18 cellular contexts compared by ENCODE assay signal in genomic region chr7:41938371-41938770, GRCh38.
A peak's percentile ranks its signal among the peaks of the same experiment; 100 is the strongest.
DNase-seq lines count a peak whose midpoint lies in the region; ATAC-seq and TF ChIP-seq lines count a peak whose summit lies in the region.
"Had no signal": no experiment of that assay in that cellular context is flagged by ENCODE, and none has a peak within 500 bp of the region (broad histone marks: within the 10 kb centered on the region; RNA-seq: fewer than 3 reads in every experiment).

No MANE protein-coding gene starts in this region.

- H3K27ac ChIP-seq in IMR-90 (ENCODE audit: insufficient read depth, low read length) (no peak overlapping the region), mesenchymal stem cell (ENCODE audit: low read length, poor library complexity, severe bottlenecking) (no peak overlapping the region)
- H3K27ac ChIP-seq: 22Rv1; A549; BLaER1 treated with 17β-estradiol and CSF1 and Interleukin-3, amounts not matched to agents 10 nM and 100 nM; C4-2B had no signal

- CTCF ChIA-PET in IMR-90 (lab: Yijun Ruan, JAX) = no interaction called here

- H3K4me2 ChIP-seq in IMR-90 (ENCODE audit: low read depth, low read length) = no peak overlapping the region
- H3K4me2 ChIP-seq in mesenchymal stem cell (ENCODE audit: low read length, poor library complexity, severe bottlenecking) = no peak overlapping the region
- H3K4me2 ChIP-seq: A549; BLaER1 treated with 17β-estradiol and CSF1 and Interleukin-3, amounts not matched to agents 10 nM and 100 nM had no signal

- 0 out of 2 replicates have a peak overlapping the region, but pooled peaks have one; percentile 13 for H2BK20ac ChIP-seq in IMR-90 (ENCODE audit: low read depth, low read length)

- H3K9ac ChIP-seq in IMR-90 (ENCODE audit: low read depth, low read length) = no peak overlapping the region
- H3K9ac ChIP-seq in mesenchymal stem cell (ENCODE audit: low read length) = no peak overlapping the region
- H3K9ac ChIP-seq: BLaER1 treated with 17β-estradiol and CSF1 and Interleukin-3, amounts not matched to agents 10 nM and 100 nM had no signal

- WGBS in IMR-90 (ENCODE audit: extremely low coverage in 2 of 2, insufficient read length in 1 of 2), 2 experiments = no CpG with 5 or more reads among the region's 2 CpGs
- WGBS in mesenchymal stem cell = 67% methylated on average over 1 of the region's 2 CpGs

- no peaks in the 10 kb centered on the region for H3K27me3 ChIP-seq in IMR-90 (ENCODE audit: control insufficient read depth, insufficient read depth, low read length)
- H3K27me3 ChIP-seq in mesenchymal stem cell (ENCODE audit: control insufficient read depth in 1 of 2, insufficient read depth in 1 of 2, low read length in 2 of 2) = no peaks in the 10 kb centered on the region

- H3K14ac ChIP-seq in IMR-90 (replicated peaks; ENCODE audit: low read depth, low read length) = no peak overlapping the region
- H3K14ac ChIP-seq in mesenchymal stem cell (ENCODE audit: low read length in 2 of 2) = no peak overlapping the region

- no peak for DNase-seq in IMR-90
- DNase-seq in RPMI7951 (ENCODE audit: low read depth) = peak; percentile 59
- peak; percentile 40 for DNase-seq in fibroblast of villous mesenchyme (ENCODE audit: low read depth)
- peak; percentile 64 for DNase-seq in mesenchymal stem cell
- DNase-seq in NCI-H2171 (lab: John Stamatoyannopoulos, UW) = no peak
- no peak for DNase-seq in NCI-H2107 treated with DMSO at 0.1 percent for 48 hours (lab: John Stamatoyannopoulos, UW; ENCODE audit: unreplicated experiment)
- no peak for DNase-seq in stimulated activated CD4-positive, alpha-beta T cell treated with anti-CD3 and anti-CD28 coated beads, Interleukin-15, amount 100 ng/mL, for 24 hours
- DNase-seq: AML-193; Caco-2; Calu3; CD4-positive, alpha-beta T cell; CD8-positive, alpha-beta T cell; DMS79 treated with DMSO at 0.1 percent for 48 hours; GF-D8 had no signal

- intact Hi-C loops in IMR-90 (cut with micrococcal nuclease) = no loop called here

- H3K9me1 ChIP-seq in IMR-90 (ENCODE audit: insufficient read depth, low read length) = peaks cover 5% of the 10 kb centered on the region

- H2AFZ ChIP-seq in IMR-90 (replicated peaks; ENCODE audit: low read length, poor library complexity) = no peak overlapping the region
- no peak overlapping the region for H2AFZ ChIP-seq in mesenchymal stem cell (ENCODE audit: low read depth, low read length)

- H4K8ac ChIP-seq in IMR-90 (ENCODE audit: low read depth in 2 of 2, low read length in 2 of 2) (no peak overlapping the region), mesenchymal stem cell (ENCODE audit: low read length) (no peak overlapping the region)

- no peak for ATAC-seq in IMR-90 (ENCODE audit: low read depth)
- ATAC-seq: A549; CD8-positive, alpha-beta T cell had no signal

- no peak overlapping the region for H2AK9ac ChIP-seq in IMR-90 (replicated peaks; ENCODE audit: low read depth, low read length, poor library complexity)

- POLR2A ChIA-PET in IMR-90 (lab: Charles Lee; ENCODE audit: unreplicated experiment) = no interaction called here

- H4K5ac ChIP-seq in IMR-90 (ENCODE audit: low read depth, low read length) = no peak overlapping the region

- dilution Hi-C loops in IMR-90 (cut with HindIII; ENCODE audit: low sequenced_read_pairs, unreplicated experiment) = no loop called here

- no peak overlapping the region for H3K4ac ChIP-seq in IMR-90 (ENCODE audit: low read depth, low read length)
- no peak overlapping the region for H3K4ac ChIP-seq in mesenchymal stem cell (ENCODE audit: low read depth in 1 of 2, low read length in 2 of 2)

- H3K79me1 ChIP-seq in IMR-90 (ENCODE audit: low read depth in 1 of 2, low read length in 2 of 2) = peaks cover 0 to 7% of the 10 kb centered on the region in 2 experiments; a peak in 2 of 4 replicates
- H3K79me1 ChIP-seq in mesenchymal stem cell (replicated peaks; ENCODE audit: low read length, poor library complexity, severe bottlenecking) = no peaks in the 10 kb centered on the region

- in situ Hi-C loops in IMR-90 (cut with MboI; ENCODE audit: low sequenced_read_pairs) = no loop called here

- H3K4me1 ChIP-seq in IMR-90 (ENCODE audit: control insufficient read depth, insufficient read depth, low read length) (peaks cover 13% of the 10 kb centered on the region), mesenchymal stem cell (ENCODE audit: control insufficient read depth, insufficient read depth, low read depth, low read length) (peaks cover 7% of the 10 kb centered on the region)

- no peaks in the 10 kb centered on the region for H3K36me3 ChIP-seq in IMR-90 (ENCODE audit: control insufficient read depth, insufficient read depth, low read length)
- no peaks in the 10 kb centered on the region for H3K36me3 ChIP-seq in mesenchymal stem cell (ENCODE audit: control insufficient read depth in 1 of 2, insufficient read depth in 2 of 2, low read depth in 1 of 2, low read length in 2 of 2)
- H3K36me3 ChIP-seq: BLaER1 treated with 17β-estradiol and CSF1 and Interleukin-3, amounts not matched to agents 10 nM and 100 nM had no signal

- BruUV-seq in IMR-90 (replicated peaks; lab: Mats Ljungman, UMichigan) = no TSS peak

- no peaks in the 10 kb centered on the region for H3K9me3 ChIP-seq in IMR-90 (ENCODE audit: control insufficient read depth, insufficient read depth, low read length)
- no peaks in the 10 kb centered on the region for H3K9me3 ChIP-seq in mesenchymal stem cell (ENCODE audit: control insufficient read depth, low read length)
- H3K9me3 ChIP-seq: A549; BLaER1 treated with 17β-estradiol and CSF1 and Interleukin-3, amounts not matched to agents 10 nM and 100 nM; Caco-2 had no signal

- H3K56ac ChIP-seq in IMR-90 (ENCODE audit: extremely low read depth, insufficient read depth, low read length) = no peak overlapping the region

- TF ChIP-seq POLR2A in IMR-90 (IDR thresholded peaks at IDR 0.05; ENCODE audit: low read depth, low read length) = no peak

- H3K4me3 ChIP-seq in IMR-90 (ENCODE audit: insufficient read depth, low read depth, low read length) = no peak overlapping the region
- H3K4me3 ChIP-seq in fibroblast of villous mesenchyme (ENCODE audit: low read depth, low read length) = no peak overlapping the region
- H3K4me3 ChIP-seq in mesenchymal stem cell (ENCODE audit: insufficient read depth in 1 of 2, low read depth in 1 of 2, low read length in 2 of 2) = no peak overlapping the region
- H3K4me3 ChIP-seq: A549; BLaER1 treated with 17β-estradiol and CSF1 and Interleukin-3, amounts not matched to agents 10 nM and 100 nM had no signal

- H2BK5ac ChIP-seq in IMR-90 (ENCODE audit: low read depth, low read length, poor library complexity, severe bottlenecking) (no peak overlapping the region), mesenchymal stem cell (ENCODE audit: low read depth, low read length, poor library complexity, severe bottlenecking) (no peak overlapping the region)

- H4K91ac ChIP-seq in IMR-90 (ENCODE audit: insufficient read depth, low read depth, low read length) = no peak overlapping the region
- H4K91ac ChIP-seq in mesenchymal stem cell (ENCODE audit: low read length) = no peak overlapping the region

- no peak for TF ChIP-seq RAD21 in IMR-90 (IDR thresholded peaks at IDR 0.05; ENCODE audit: low read length)

- 0 out of 2 replicates have a peak overlapping the region, but pooled peaks have one; percentile 16 for H2BK120ac ChIP-seq in IMR-90 (ENCODE audit: low read depth, low read length)
- no peak overlapping the region for H2BK120ac ChIP-seq in mesenchymal stem cell (ENCODE audit: low read depth, low read length)

- TF ChIP-seq CTCF in IMR-90 (conservative IDR thresholded peaks at IDR 0.05; ENCODE audit: low read depth, low read length) (no peak), fibroblast of villous mesenchyme (IDR thresholded peaks at IDR 0.05; ENCODE audit: insufficient read depth, low read depth, low read length) (no peak)

- H3K18ac ChIP-seq in IMR-90 (ENCODE audit: low read depth, low read length) (no peak overlapping the region), mesenchymal stem cell (ENCODE audit: low read depth in 1 of 2, low read length in 2 of 2) (no peak overlapping the region)

- H2BK15ac ChIP-seq in IMR-90 (ENCODE audit: low read depth, low read length) = no peak overlapping the region
- H2BK15ac ChIP-seq in mesenchymal stem cell (ENCODE audit: low read depth, poor library complexity, severe bottlenecking) = no peak overlapping the region

- no peak overlapping the region for H3K23ac ChIP-seq in IMR-90 (ENCODE audit: low read depth, low read length)
- H3K23ac ChIP-seq in mesenchymal stem cell (ENCODE audit: low read length in 2 of 2) = no peak overlapping the region

- no peaks in the 10 kb centered on the region for H4K20me1 ChIP-seq in IMR-90 (ENCODE audit: insufficient read depth, low read length)
- H4K20me1 ChIP-seq: BLaER1 treated with 17β-estradiol and CSF1 and Interleukin-3, amounts not matched to agents 10 nM and 100 nM had no signal

- H2BK12ac ChIP-seq in mesenchymal stem cell (ENCODE audit: low read length in 2 of 2) = no peak overlapping the region

- H2AK5ac ChIP-seq in IMR-90 (ENCODE audit: low read depth, low read length) = no peak overlapping the region
- H2AK5ac ChIP-seq in mesenchymal stem cell (ENCODE audit: low read length, severe bottlenecking) = no peak overlapping the region

TF ChIP-seq in IMR-90, 13 proteins besides CTCF, POLR2A, EP300 and RAD21 (continues in another document):
- no peak for TF ChIP-seq SMC3 (IDR thresholded peaks at IDR 0.05; ENCODE audit: low read depth, low read length)
- TF ChIP-seq MXI1 (IDR thresholded peaks at IDR 0.05; ENCODE audit: borderline replicate concordance, low read depth, low read length) = no peak
- no peak for TF ChIP-seq BHLHE40 (IDR thresholded peaks at IDR 0.05; ENCODE audit: low read depth, low read length)
- no peak for TF ChIP-seq NFE2L2 (IDR thresholded peaks at IDR 0.05; ENCODE audit: low read depth, low read length)
- TF ChIP-seq CHD1 (IDR thresholded peaks at IDR 0.05; ENCODE audit: low read depth, low read length) = no peak
- no peak for TF ChIP-seq CEBPB (IDR thresholded peaks at IDR 0.05; ENCODE audit: low read depth, low read length)
- no peak for TF ChIP-seq RFX5 (IDR thresholded peaks at IDR 0.05; ENCODE audit: low read depth, low read length)
- no peak for TF ChIP-seq FOS (IDR thresholded peaks at IDR 0.05; ENCODE audit: low read depth, low read length)
- TF ChIP-seq MAFK (IDR thresholded peaks at IDR 0.05; ENCODE audit: low read depth, low read length) = no peak
- no peak for TF ChIP-seq ELK1 (IDR thresholded peaks at IDR 0.05; ENCODE audit: borderline replicate concordance, low read depth, low read length)

Comparison
In these comparisons a context has a peak if more than half of its experiments do, and no peak if none do; other contexts are left out.
1. DNase-seq: peak in RPMI7951 (single experiment), fibroblast of villous mesenchyme (single experiment) and mesenchymal stem cell (single experiment); none in IMR-90 (single experiment), NCI-H2171 (single experiment), NCI-H2107 treated with DMSO at 0.1 percent for 48 hours (single experiment) and stimulated activated CD4-positive, alpha-beta T cell treated with anti-CD3 and anti-CD28 coated beads, Interleukin-15, amount 100 ng/mL, for 24 hours (single experiment).